ENCODE assay signal across 19 cellular contexts in genomic region chr2:88602022-88602421, GRCh38. TPM values are rescaled to one million over a fixed set of nuclear protein-coding genes. Genes with fewer than 3 reads are reported as not detected.
A peak's percentile ranks its signal among the peaks of the same experiment; 100 is the strongest.
DNase-seq lines count a peak whose midpoint lies in the region; ATAC-seq, FAIRE-seq and TF ChIP-seq lines count a peak whose summit lies in the region.
"Had no signal": no experiment of that assay in that cellular context is flagged by ENCODE, and none has a peak within 500 bp of the region (broad histone marks: within the 10 kb centered on the region; RNA-seq: fewer than 3 reads in every experiment).

No MANE protein-coding gene starts in this region.

- H3K4me3 Mint-ChIP-seq in GM23338, result no peak overlapping the region; the same call in 2 of the 3 replicates
- H3K4me3 Mint-ChIP-seq in activated naive CD8-positive, alpha-beta T cell treated with anti-CD3 and anti-CD28 coated beads for 36 hours, result no peak overlapping the region
- H3K4me3 Mint-ChIP-seq: activated naive CD4-positive, alpha-beta T cell treated with anti-CD3 and anti-CD28 coated beads, Interleukin-2, amount 50 U/mL, for 24 hours; activated T-cell treated with anti-CD3 and anti-CD28 coated beads, Interleukin-2, amount 50 U/mL, for 24 hours; stimulated activated naive CD8-positive, alpha-beta T cell treated with anti-CD3 and anti-CD28 coated beads, Interleukin-15, amount 100 ng/mL, for 72 hours had no signal

- no peaks in the 10 kb centered on the region for H3K27me3 Mint-ChIP-seq in GM23338 (ENCODE audit: insufficient read depth, low read depth, poor library complexity)
- H3K27me3 Mint-ChIP-seq in activated naive CD8-positive, alpha-beta T cell treated with anti-CD3 and anti-CD28 coated beads for 36 hours, result no peaks in the 10 kb centered on the region
- H3K27me3 Mint-ChIP-seq: activated naive CD4-positive, alpha-beta T cell treated with anti-CD3 and anti-CD28 coated beads, Interleukin-2, amount 50 U/mL, for 24 hours; activated T-cell treated with anti-CD3 and anti-CD28 coated beads, Interleukin-2, amount 50 U/mL, for 24 hours; stimulated activated naive CD8-positive, alpha-beta T cell treated with anti-CD3 and anti-CD28 coated beads, Interleukin-15, amount 100 ng/mL, for 72 hours had no signal

- no peak for TF ChIP-seq CTCF in A549 (IDR thresholded peaks at IDR 0.05)
- no peak for TF ChIP-seq CTCF in GM23338 (conservative IDR thresholded peaks at IDR 0.05; ENCODE audit: low read depth in 2 of 2)
- TF ChIP-seq CTCF in GM10266 (IDR thresholded peaks at IDR 0.05; ENCODE audit: control insufficient read depth, insufficient read depth, low read depth, missing control alignments), result no peak

- H3K9me3 ChIP-seq in A549 (no peaks in the 10 kb centered on the region), adipocyte (ENCODE audit: control insufficient read depth, low read length) (no peaks in the 10 kb centered on the region), mesodermal cell (ENCODE audit: control insufficient read depth, low read length) (no peaks in the 10 kb centered on the region)
- H3K9me3 ChIP-seq: uterus had no signal

- no peaks in the 10 kb centered on the region for H3F3A ChIP-seq in GM23338 (replicated peaks; ENCODE audit: low read depth)

- no peak for FAIRE-seq in A549 (lab: Jason Lieb, UNC)
- FAIRE-seq: islet of Langerhans, RCC 7860, TTC549 had no signal

- H3K9ac ChIP-seq in adipocyte (ENCODE audit: low read length), result peak overlapping the region; percentile 47

- H3K4me3 ChIP-seq in A549 (no peak overlapping the region), GM23338 (no peak overlapping the region), adipocyte (ENCODE audit: low read length) (peak overlapping the region; percentile 1), mesodermal cell (ENCODE audit: extremely low read depth, insufficient read depth, low read length, poor library complexity, severe bottlenecking) (no peak overlapping the region)
- H3K4me3 ChIP-seq: uterus had no signal

- H3K4me1 ChIP-seq in A549 (peaks cover 21% of the 10 kb centered on the region), GM23338 (ENCODE audit: insufficient read depth) (peaks cover 33% of the 10 kb centered on the region), adipocyte (ENCODE audit: control insufficient read depth, insufficient read depth, low read length) (peaks cover 45% of the 10 kb centered on the region), mesodermal cell (ENCODE audit: control insufficient read depth, insufficient read depth, low read length, poor library complexity, severe bottlenecking) (peaks cover 58% of the 10 kb centered on the region)

- H3K9me2 ChIP-seq in GM23338 (ENCODE audit: insufficient read depth), result no peaks in the 10 kb centered on the region

- no peak for TF ChIP-seq EP300 in A549 (IDR thresholded peaks at IDR 0.05)

- no peaks in the 10 kb centered on the region for H3K36me3 Mint-ChIP-seq in GM23338 (ENCODE audit: low read depth)
- H3K36me3 Mint-ChIP-seq in activated naive CD8-positive, alpha-beta T cell treated with anti-CD3 and anti-CD28 coated beads for 36 hours, result peaks cover 5% of the 10 kb centered on the region

- POLR2A ChIA-PET in A549 (lab: Yijun Ruan, JAX), result no interaction called here

- H3K36me3 ChIP-seq in GM23338 (ENCODE audit: insufficient read depth) (no peaks in the 10 kb centered on the region), adipocyte (ENCODE audit: control insufficient read depth, insufficient read depth, low read length, severe bottlenecking) (no peaks in the 10 kb centered on the region), mesodermal cell (ENCODE audit: control insufficient read depth, insufficient read depth, low read length) (no peaks in the 10 kb centered on the region)
- H3K36me3 ChIP-seq: uterus had no signal

- no peak for ATAC-seq in A549
- ATAC-seq in GM23338, result no peak
- ATAC-seq: stimulated activated naive CD8-positive, alpha-beta T cell treated with anti-CD3 and anti-CD28 coated beads, Interleukin-15, amount 100 ng/mL, for 72 hours had no signal

- no peaks in the 10 kb centered on the region for H4K20me1 ChIP-seq in GM23338 (replicated peaks; ENCODE audit: insufficient read depth)

- no peak overlapping the region for H2AFZ ChIP-seq in GM23338

- H3K27ac ChIP-seq in A549 (no peak overlapping the region), GM23338 (ENCODE audit: low read depth) (peak overlapping the region; percentile 17), mesodermal cell (ENCODE audit: low read depth, low read length, severe bottlenecking) (peak overlapping the region; percentile 30)
- H3K27ac ChIP-seq: HL-60, uterus had no signal

- 91% methylated on average over 4 of the region's 4 CpGs for WGBS in A549 (ENCODE audit: missing lambda C conversion rate)
- WGBS in mesodermal cell (ENCODE audit: insufficient coverage in 2 of 2), 2 experiments, result 79 to 87% methylated on average over 2 to 4 of the region's 4 CpGs

- TF ChIP-seq POLR2A in A549 (IDR thresholded peaks at IDR 0.05; ENCODE audit: low read length), result no peak

- no peak for DNase-seq in A549 (ENCODE audit: low read depth in 1 of 2, low spot score in 1 of 2)
- no peak for DNase-seq in GM23338 (ENCODE audit: low spot score)
- no peak for DNase-seq in adipocyte (ENCODE audit: low read depth)
- DNase-seq in activated naive CD8-positive, alpha-beta T cell treated with anti-CD3 and anti-CD28 coated beads for 36 hours, result no peak
- DNase-seq in HCEC 1CT, result no peak
- DNase-seq in GM10266 (ENCODE audit: extremely low spot score), result no peak
- no peak for DNase-seq in NCI-H1417 (lab: John Stamatoyannopoulos, UW)
- DNase-seq: activated T-cell treated with anti-CD3 and anti-CD28 coated beads, Interleukin-2, amount 50 U/mL, for 24 hours; head of caudate nucleus; Kasumi-1; NCI-H774; stimulated activated naive CD8-positive, alpha-beta T cell treated with anti-CD3 and anti-CD28 coated beads, Interleukin-15, amount 100 ng/mL, for 72 hours; uterus had no signal

- no peak for TF ChIP-seq RAD21 in A549 (conservative IDR thresholded peaks at IDR 0.05 in 1 of 2, IDR thresholded peaks at IDR 0.05 in 1 of 2)

- CTCF ChIA-PET in A549 (lab: Yijun Ruan, JAX), result interaction anchor here (1.7 kb wide), 1 partner anchor 8 kb away, joined by 3 read pairs; no protein-coding TSS in a partner anchor

- H3K27ac Mint-ChIP-seq in GM23338, result peak overlapping the region; percentile 25
- no peak overlapping the region for H3K27ac Mint-ChIP-seq in activated naive CD8-positive, alpha-beta T cell treated with anti-CD3 and anti-CD28 coated beads for 36 hours
- H3K27ac Mint-ChIP-seq: activated naive CD4-positive, alpha-beta T cell treated with anti-CD3 and anti-CD28 coated beads, Interleukin-2, amount 50 U/mL, for 24 hours; activated T-cell treated with anti-CD3 and anti-CD28 coated beads, Interleukin-2, amount 50 U/mL, for 24 hours; stimulated activated naive CD8-positive, alpha-beta T cell treated with anti-CD3 and anti-CD28 coated beads, Interleukin-15, amount 100 ng/mL, for 72 hours had no signal

- peaks cover 34% of the 10 kb centered on the region for H3K79me2 ChIP-seq in GM23338 (replicated peaks; ENCODE audit: insufficient read depth)

- no peaks in the 10 kb centered on the region for H3K27me3 ChIP-seq in GM23338 (ENCODE audit: insufficient read depth)
- no peaks in the 10 kb centered on the region for H3K27me3 ChIP-seq in adipocyte (replicated peaks; ENCODE audit: control insufficient read depth, insufficient read depth, low read length)
- H3K27me3 ChIP-seq: uterus had no signal

- no peaks in the 10 kb centered on the region for H3K9me3 Mint-ChIP-seq in GM23338
- no peaks in the 10 kb centered on the region for H3K9me3 Mint-ChIP-seq in activated naive CD8-positive, alpha-beta T cell treated with anti-CD3 and anti-CD28 coated beads for 36 hours
- H3K9me3 Mint-ChIP-seq: activated naive CD4-positive, alpha-beta T cell treated with anti-CD3 and anti-CD28 coated beads, Interleukin-2, amount 50 U/mL, for 24 hours; activated T-cell treated with anti-CD3 and anti-CD28 coated beads, Interleukin-2, amount 50 U/mL, for 24 hours; stimulated activated naive CD8-positive, alpha-beta T cell treated with anti-CD3 and anti-CD28 coated beads, Interleukin-15, amount 100 ng/mL, for 72 hours had no signal

- peaks cover 41% of the 10 kb centered on the region for H3K4me1 Mint-ChIP-seq in GM23338
- peaks cover 40% of the 10 kb centered on the region for H3K4me1 Mint-ChIP-seq in activated naive CD8-positive, alpha-beta T cell treated with anti-CD3 and anti-CD28 coated beads for 36 hours

- H3K4me2 ChIP-seq in A549 (no peak overlapping the region), GM23338 (no peak overlapping the region)

TF ChIP-seq in A549, 52 proteins besides CTCF, POLR2A, EP300 and RAD21:
- TF ChIP-seq MAFK (IDR thresholded peaks at IDR 0.05; ENCODE audit: partially characterized antibody) (peak; percentile 16), TP53 (CRISPR knock-in tag; IDR thresholded peaks at IDR 0.05) (no peak)

TF ChIP-seq in GM23338, 12 proteins besides CTCF, POLR2A, EP300 and RAD21:
- TF ChIP-seq JUNB (IDR thresholded peaks at IDR 0.05; ENCODE audit: unreplicated experiment) (no peak), NANOG (IDR thresholded peaks at IDR 0.05; ENCODE audit: borderline replicate concordance) (no peak)
TF ChIP-seq in GM23338: peak in this region for 0.

RNA-seq across cellular contexts. Expression of gene EIF2AK3, which starts 25.2 kb away (rescaled TPM):
- polyA plus RNA-seq in A549 (2011; rRNA removed), result 17.5 and 20.8 TPM in 2 replicates
- polyA plus RNA-seq in A549 (2012; cell fraction: cytosol; rRNA removed), result 2.8 and 3.1 TPM in 2 replicates
- 3.5 and 5.1 TPM in 2 replicates for polyA plus RNA-seq in A549 (2012; cell fraction: nucleus; rRNA removed)
- 8.5 to 11.0 TPM (median 9.3 TPM) in 3 replicates for polyA plus RNA-seq in A549 (2017; fragmentation: RNase III; extraction: RNeasy Plus Mini Kit Qiagen cat#74134 plus additional on column Dnase treatment)
- 10.9 and 11.1 TPM in 2 replicates for polyA minus RNA-seq in A549 (2011; rRNA and poly(A)+ RNA removed)
- total RNA-seq in GM23338 (2014; rRNA removed; shearing (Covaris generic)), result 23.2 and 24.2 TPM in 2 replicates
- polyA plus RNA-seq in GM23338 (2016; fragmentation: Nextera tagmentation; extraction: Ambion mirVana), result 4.3 and 5.9 TPM in 2 replicates
- polyA plus RNA-seq in mesodermal cell (2013, experiment 1 of 2), result 18.8 TPM
- 15.7 TPM for polyA plus RNA-seq in mesodermal cell (2013, experiment 2 of 2)
- 10 to 100 TPM; 10.6 to 14.7 TPM for total RNA-seq in activated naive CD8-positive, alpha-beta T cell treated with anti-CD3 and anti-CD28 coated beads for 36 hours

Comparison
In these comparisons a context has a peak if more than half of its experiments do, and no peak if none do; other contexts are left out.
1. H3K27ac ChIP-seq: peak in GM23338 (single experiment) and mesodermal cell (single experiment); none in A549 (0 of 2).